ENCODE assay signal across 8 cellular contexts in the genomic region with DNA sequence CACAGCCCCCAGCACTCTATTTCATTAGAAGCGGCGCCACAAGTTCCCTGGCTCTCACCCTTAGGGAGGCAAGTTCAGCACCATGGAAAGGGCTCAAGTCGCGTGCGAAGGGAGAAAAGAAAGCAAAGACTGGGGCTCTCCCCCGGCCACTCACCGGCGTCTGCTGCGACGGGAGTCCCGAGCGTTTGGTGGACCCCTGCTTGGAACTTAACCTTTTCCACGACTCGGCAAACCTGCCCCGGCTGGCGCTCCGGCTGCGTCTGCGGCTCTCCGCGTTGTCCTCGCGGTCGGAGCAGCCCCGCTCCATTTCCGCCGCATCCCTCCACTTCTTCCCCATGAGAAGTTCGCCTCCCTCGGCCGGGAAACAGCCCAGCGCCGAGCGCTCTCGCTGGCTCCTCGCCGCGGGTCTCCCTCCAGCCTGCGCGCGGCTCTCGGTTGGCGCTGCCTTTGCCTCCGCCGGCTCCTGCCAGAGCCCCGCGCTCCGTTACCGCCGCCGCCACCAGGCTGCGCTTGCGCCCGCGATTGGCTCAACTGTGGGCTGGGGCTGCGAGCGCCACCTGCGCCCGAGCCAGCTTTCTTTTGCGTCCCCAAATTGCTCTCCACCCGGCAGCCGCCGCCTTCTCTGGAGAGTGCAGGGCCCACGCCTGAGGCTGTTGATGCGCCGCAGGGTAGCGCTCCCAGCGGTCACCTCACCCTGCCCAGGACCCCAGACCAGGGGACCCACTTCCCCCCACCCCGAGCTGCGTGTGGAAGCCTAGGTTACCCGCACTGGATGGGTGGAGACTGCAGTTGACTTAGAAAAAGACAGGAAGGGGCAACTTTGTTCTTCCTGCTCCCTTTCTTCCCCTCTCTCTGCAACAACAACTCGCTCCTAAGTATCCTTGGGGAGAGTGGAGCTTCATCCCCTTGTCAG.
DNase-seq lines count a peak whose midpoint lies in the region; ATAC-seq and TF ChIP-seq lines count a peak whose summit lies in the region.

No MANE protein-coding gene starts in this region.

- peaks cover 4% of the 10 kb centered on the region for H3K4me1 Mint-ChIP-seq in activated naive CD4-positive, alpha-beta T cell treated with anti-CD3 and anti-CD28 coated beads, Interleukin-2, amount 50 U/mL, for 24 hours
- H3K4me1 Mint-ChIP-seq in osteocyte (ENCODE audit: unreplicated experiment): peaks cover 7% of the 10 kb centered on the region

- peaks cover 38% of the 10 kb centered on the region for H3K27me3 Mint-ChIP-seq in activated naive CD4-positive, alpha-beta T cell treated with anti-CD3 and anti-CD28 coated beads, Interleukin-2, amount 50 U/mL, for 24 hours
- H3K27me3 Mint-ChIP-seq in osteocyte (ENCODE audit: unreplicated experiment): peaks cover 41% of the 10 kb centered on the region

- no peak overlapping the region for H3K4me3 ChIP-seq in GM12875 (ENCODE audit: low read depth, low read length)

- peak overlapping the region; percentile 65 for H3K27ac Mint-ChIP-seq in activated naive CD4-positive, alpha-beta T cell treated with anti-CD3 and anti-CD28 coated beads, Interleukin-2, amount 50 U/mL, for 24 hours
- no peak overlapping the region for H3K27ac Mint-ChIP-seq in osteocyte (ENCODE audit: unreplicated experiment)

- DNase-seq in ACHN: peak; percentile 73
- peak; percentile 30 for DNase-seq in NCI-H2081 treated with DMSO at 0.1 percent for 48 hours (lab: John Stamatoyannopoulos, UW)
- DNase-seq in glomerular endothelial cell (ENCODE audit: extremely low read depth, low read depth, low spot score): peak; percentile 10
- peak; percentile 89 for DNase-seq in osteocyte (ENCODE audit: extremely low spot score, unreplicated experiment)
- no peak for DNase-seq in OCI-M2 (lab: John Stamatoyannopoulos, UW; ENCODE audit: unreplicated experiment)

- 0 out of 2 replicates have a peak, but pooled peaks have one; percentile 13 for TF ChIP-seq CTCF in GM12875 (IDR thresholded peaks at IDR 0.05; ENCODE audit: borderline replicate concordance, insufficient read depth, low read depth, low read length)
- TF ChIP-seq CTCF in osteocyte (IDR thresholded peaks at IDR 0.05): peak; percentile 19

- H3K9me3 Mint-ChIP-seq in activated naive CD4-positive, alpha-beta T cell treated with anti-CD3 and anti-CD28 coated beads, Interleukin-2, amount 50 U/mL, for 24 hours: no peaks in the 10 kb centered on the region
- peaks cover 1% of the 10 kb centered on the region for H3K9me3 Mint-ChIP-seq in osteocyte (ENCODE audit: unreplicated experiment)

- no peaks in the 10 kb centered on the region for H3K36me3 Mint-ChIP-seq in activated naive CD4-positive, alpha-beta T cell treated with anti-CD3 and anti-CD28 coated beads, Interleukin-2, amount 50 U/mL, for 24 hours
- no peaks in the 10 kb centered on the region for H3K36me3 Mint-ChIP-seq in osteocyte (ENCODE audit: unreplicated experiment)

- no peak overlapping the region for H3K4me3 Mint-ChIP-seq in activated naive CD4-positive, alpha-beta T cell treated with anti-CD3 and anti-CD28 coated beads, Interleukin-2, amount 50 U/mL, for 24 hours
- H3K4me3 Mint-ChIP-seq in osteocyte (ENCODE audit: unreplicated experiment): peak overlapping the region; percentile 71

- ATAC-seq in HG02798 (IDR thresholded peaks at IDR 0.05; ENCODE audit: poor library complexity, unreplicated experiment): peak; percentile 84

- in situ Hi-C loops in ACHN (cut with HindIII; ENCODE audit: low pct_ligation_motif_present, low pct_unique_long_range_greater_than_20kb, low sequenced_read_pairs): no loop called here
